Comparison of ENCODE assay signal across 1 cellular context in the genomic region with DNA sequence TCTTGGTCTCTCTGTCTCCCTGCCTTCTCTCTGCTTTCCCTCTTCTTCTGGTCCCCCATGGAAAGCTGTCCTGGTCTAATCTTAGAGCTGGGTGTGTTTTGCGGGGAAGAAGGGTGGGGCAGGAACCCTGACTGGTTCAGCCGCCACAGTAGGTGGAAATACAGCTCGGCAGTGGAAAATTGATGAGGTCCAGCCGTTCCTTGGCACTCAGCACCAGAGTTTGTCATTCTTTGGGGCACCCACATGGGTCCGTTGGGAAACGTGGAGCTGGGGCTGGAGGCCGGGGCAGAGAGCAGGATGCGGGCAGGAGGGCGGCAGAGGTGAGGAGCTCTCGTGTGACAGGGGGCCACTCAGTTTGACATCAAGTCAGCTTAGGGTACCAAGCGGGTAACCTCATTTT.
TF ChIP-seq lines count a peak whose summit lies in the region.

No MANE protein-coding gene starts in this region.

TF ChIP-seq in SK-N-SH, 30 proteins besides CTCF, POLR2A, EP300 and RAD21 (continued from another document):
- TF ChIP-seq, protein P1, sequence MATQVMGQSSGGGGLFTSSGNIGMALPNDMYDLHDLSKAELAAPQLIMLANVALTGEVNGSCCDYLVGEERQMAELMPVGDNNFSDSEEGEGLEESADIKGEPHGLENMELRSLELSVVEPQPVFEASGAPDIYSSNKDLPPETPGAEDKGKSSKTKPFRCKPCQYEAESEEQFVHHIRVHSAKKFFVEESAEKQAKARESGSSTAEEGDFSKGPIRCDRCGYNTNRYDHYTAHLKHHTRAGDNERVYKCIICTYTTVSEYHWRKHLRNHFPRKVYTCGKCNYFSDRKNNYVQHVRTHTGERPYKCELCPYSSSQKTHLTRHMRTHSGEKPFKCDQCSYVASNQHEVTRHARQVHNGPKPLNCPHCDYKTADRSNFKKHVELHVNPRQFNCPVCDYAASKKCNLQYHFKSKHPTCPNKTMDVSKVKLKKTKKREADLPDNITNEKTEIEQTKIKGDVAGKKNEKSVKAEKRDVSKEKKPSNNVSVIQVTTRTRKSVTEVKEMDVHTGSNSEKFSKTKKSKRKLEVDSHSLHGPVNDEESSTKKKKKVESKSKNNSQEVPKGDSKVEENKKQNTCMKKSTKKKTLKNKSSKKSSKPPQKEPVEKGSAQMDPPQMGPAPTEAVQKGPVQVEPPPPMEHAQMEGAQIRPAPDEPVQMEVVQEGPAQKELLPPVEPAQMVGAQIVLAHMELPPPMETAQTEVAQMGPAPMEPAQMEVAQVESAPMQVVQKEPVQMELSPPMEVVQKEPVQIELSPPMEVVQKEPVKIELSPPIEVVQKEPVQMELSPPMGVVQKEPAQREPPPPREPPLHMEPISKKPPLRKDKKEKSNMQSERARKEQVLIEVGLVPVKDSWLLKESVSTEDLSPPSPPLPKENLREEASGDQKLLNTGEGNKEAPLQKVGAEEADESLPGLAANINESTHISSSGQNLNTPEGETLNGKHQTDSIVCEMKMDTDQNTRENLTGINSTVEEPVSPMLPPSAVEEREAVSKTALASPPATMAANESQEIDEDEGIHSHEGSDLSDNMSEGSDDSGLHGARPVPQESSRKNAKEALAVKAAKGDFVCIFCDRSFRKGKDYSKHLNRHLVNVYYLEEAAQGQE (IDR thresholded peaks at IDR 0.05; ENCODE audit: low read depth, low read length), result no peak
- TF ChIP-seq NFIC (IDR thresholded peaks at IDR 0.05; ENCODE audit: borderline replicate concordance) (no peak), TAF1 (IDR thresholded peaks at IDR 0.05; ENCODE audit: borderline replicate concordance, low read depth, low read length) (no peak)
